ENCODE assay signal across 19 cellular contexts in genomic region chr1:242877229-242877628, GRCh38.
DNase-seq lines count a peak whose midpoint lies in the region; ATAC-seq, FAIRE-seq and TF ChIP-seq lines count a peak whose summit lies in the region.
"Had no signal": no experiment of that assay in that cellular context is flagged by ENCODE, and none has a peak within 500 bp of the region (broad histone marks: within the 10 kb centered on the region; RNA-seq: fewer than 3 reads in every experiment).

No MANE protein-coding gene starts in this region.

- H3K9me3 ChIP-seq in right atrium auricular region: no peaks in the 10 kb centered on the region
- H3K9me3 ChIP-seq in cardiac muscle cell (ENCODE audit: low read depth): no peaks in the 10 kb centered on the region
- H3K9me3 ChIP-seq: BE2C, Caco-2, HAP-1 had no signal

- no peak for FAIRE-seq in GM12892 (lab: Jason Lieb, UNC)
- FAIRE-seq: A204.1, D721Med, G401.6, GM12891, GM18507 had no signal

- ATAC-seq in Right ventricle myocardium superior (ENCODE audit: poor library complexity) (peak; percentile 92), left ventricle myocardium superior (peak; percentile 87)
- no peak for ATAC-seq in activated CD4-positive, CD25-positive, alpha-beta regulatory T cell treated with anti-CD3 and anti-CD28 coated beads, Interleukin-2, amount 50 U/mL, for 24 hours

- H3K27ac ChIP-seq in right atrium auricular region (peak overlapping the region in 1 of 2 donors; percentile 50), cardiac muscle cell (peak overlapping the region; percentile 99)
- H3K27ac ChIP-seq: GM23248 had no signal

- H3K4me1 ChIP-seq in right atrium auricular region (peaks cover 0 to 5% of the 10 kb centered on the region in 2 donors), cardiac muscle cell (ENCODE audit: low read depth) (peaks cover 92% of the 10 kb centered on the region)
- H3K4me1 ChIP-seq: Caco-2, HAP-1 had no signal

- intact Hi-C loops in Right ventricle myocardium superior (cut with DNase I): no loop called here
- intact Hi-C loops in left ventricle myocardium superior (cut with micrococcal nuclease): no loop called here

- TF ChIP-seq POLR2A in GM12892 (IDR thresholded peaks at IDR 0.05; ENCODE audit: low read depth, low read length): no peak

- H3K4me3 ChIP-seq in right atrium auricular region (no peak overlapping the region), cardiac muscle cell (no peak overlapping the region)
- H3K4me3 ChIP-seq: GM23248, HAP-1 had no signal

- H3K36me3 ChIP-seq in right atrium auricular region (no peaks in the 10 kb centered on the region), cardiac muscle cell (no peaks in the 10 kb centered on the region)
- H3K36me3 ChIP-seq: BE2C, HAP-1 had no signal

- peak; percentile 56 for DNase-seq in Right ventricle myocardium superior
- no peak for DNase-seq in right atrium auricular region (ENCODE audit: low spot score)
- peak in 1 of 2 donors; percentile 94 for DNase-seq in cardiac muscle cell (ENCODE audit: low read depth in 1 of 2, low spot score in 1 of 2)
- DNase-seq in left ventricle myocardium superior: peak; percentile 53
- DNase-seq in activated effector memory CD4-positive, alpha-beta T cell treated with Interleukin-2 at 50 U/mL for 16 hours: no peak
- no peak for DNase-seq in GM12892 (ENCODE audit: insufficient read length)
- DNase-seq: ACHN; BE2C; C1 segment of cervical spinal cord; Caco-2; CD4-positive, CD25-positive, alpha-beta regulatory T cell; GM23248 had no signal

- TF ChIP-seq CTCF in right atrium auricular region (IDR thresholded peaks at IDR 0.05): no peak
- TF ChIP-seq CTCF in cardiac muscle cell (IDR thresholded peaks at IDR 0.05; ENCODE audit: low read depth, low read length): no peak

- H3K27me3 ChIP-seq in right atrium auricular region: no peaks in the 10 kb centered on the region
- no peaks in the 10 kb centered on the region for H3K27me3 ChIP-seq in cardiac muscle cell
- H3K27me3 ChIP-seq: BE2C had no signal

Comparison
In these comparisons a context has a peak if more than half of its experiments do, and no peak if none do; other contexts are left out.
1. DNase-seq: peak in Right ventricle myocardium superior (single experiment) and left ventricle myocardium superior (single experiment); none in right atrium auricular region (single experiment), activated effector memory CD4-positive, alpha-beta T cell treated with Interleukin-2 at 50 U/mL for 16 hours (single experiment) and GM12892 (single experiment).
2. ATAC-seq: peak in Right ventricle myocardium superior (single experiment) and left ventricle myocardium superior (single experiment); none in activated CD4-positive, CD25-positive, alpha-beta regulatory T cell treated with anti-CD3 and anti-CD28 coated beads, Interleukin-2, amount 50 U/mL, for 24 hours (0 of 2).